ENCODE assay signal across 17 cellular contexts in genomic region chr22:44413211-44413610, GRCh38.
DNase-seq lines count a peak whose midpoint lies in the region; ATAC-seq, FAIRE-seq and TF ChIP-seq lines count a peak whose summit lies in the region.
"Had no signal": no experiment of that assay in that cellular context is flagged by ENCODE, and none has a peak within 500 bp of the region (broad histone marks: within the 10 kb centered on the region; RNA-seq: fewer than 3 reads in every experiment).

No MANE protein-coding gene starts in this region.

- H3K4me1 ChIP-seq in kidney (ENCODE audit: control insufficient read depth in 1 of 2, insufficient read depth in 1 of 2, low read depth in 1 of 2, low read length in 2 of 2) = no peaks in the 10 kb centered on the region
- H3K4me1 ChIP-seq: HAP-1 had no signal

- no peaks in the 10 kb centered on the region for H3K27me3 ChIP-seq in H7 (ENCODE audit: control insufficient read depth, insufficient read depth, low read length)

- H3K27ac ChIP-seq in kidney (ENCODE audit: low read depth in 2 of 2, low read length in 2 of 2) = no peak overlapping the region
- H3K27ac ChIP-seq: C4-2B had no signal

- TF ChIP-seq CTCF in kidney (IDR thresholded peaks at IDR 0.05; ENCODE audit: borderline replicate concordance, extremely low read depth, insufficient read depth) = no peak

- no peak for FAIRE-seq in kidney (lab: Jason Lieb, UNC)
- FAIRE-seq: A204.1, GM12892, HepG2, HTR-8/SVneo had no signal

- DNase-seq in H7 (peak; percentile 7), ecto neural progenitor cell (ENCODE audit: low spot score) (peak; percentile 23), kidney (peak; percentile 10), posterior vena cava (ENCODE audit: low spot score) (peak; percentile 30), NCI-H1694 treated with DMSO at 0.1 percent for 48 hours (lab: John Stamatoyannopoulos, UW) (no peak), NCI-H748 treated with DMSO at 0.1 percent for 48 hours (lab: John Stamatoyannopoulos, UW) (no peak)
- DNase-seq: CD4-positive, alpha-beta memory T cell; DND-41; GDM1 had no signal

- H3K4me3 ChIP-seq in H7 (ENCODE audit: insufficient read depth, low read depth, low read length) (no peak overlapping the region), kidney (ENCODE audit: low read length in 2 of 2) (no peak overlapping the region)
- H3K4me3 ChIP-seq: GM23338, HAP-1 had no signal

- no peaks in the 10 kb centered on the region for H3K9me3 ChIP-seq in kidney (ENCODE audit: control insufficient read depth in 1 of 2, low read length in 2 of 2)
- H3K9me3 ChIP-seq: HAP-1 had no signal

- ATAC-seq in HG02623 (IDR thresholded peaks at IDR 0.05; ENCODE audit: unreplicated experiment) = no peak
- ATAC-seq: GM23338 had no signal

- no peak overlapping the region for H3K9ac ChIP-seq in kidney (ENCODE audit: low read length in 2 of 2)

- intact Hi-C loops in kidney (cut with DNase I) (no loop called here), posterior vena cava (cut with DNase I) (no loop called here)

- H3K36me3 ChIP-seq in H7 (replicated peaks; ENCODE audit: control insufficient read depth, insufficient read depth, low read length) (no peaks in the 10 kb centered on the region), kidney (ENCODE audit: control insufficient read depth in 1 of 2, insufficient read depth in 2 of 2, low read length in 2 of 2) (no peaks in the 10 kb centered on the region)
- H3K36me3 ChIP-seq: HAP-1 had no signal

Comparison
In these comparisons a context has a peak if more than half of its experiments do, and no peak if none do; other contexts are left out.
1. DNase-seq: peak in H7 (single experiment), ecto neural progenitor cell (single experiment), kidney (single experiment) and posterior vena cava (single experiment); none in NCI-H1694 treated with DMSO at 0.1 percent for 48 hours (single experiment) and NCI-H748 treated with DMSO at 0.1 percent for 48 hours (single experiment).